Comparison of ENCODE assay signal across 1 cellular context in genomic region chr14:61761557-61761956, GRCh38.
TF ChIP-seq lines count a peak whose summit lies in the region.

No MANE protein-coding gene starts in this region.

TF ChIP-seq in GM23338, 12 proteins besides CTCF, POLR2A, EP300 and RAD21 (continued from another document):
- TF ChIP-seq ETS1 (IDR thresholded peaks at IDR 0.05) (no peak), NANOG (IDR thresholded peaks at IDR 0.05; ENCODE audit: borderline replicate concordance) (no peak), ZNF331 (CRISPR knock-in tag; IDR thresholded peaks at IDR 0.05; ENCODE audit: low read depth) (no peak)
